27 cellular contexts compared by ENCODE assay signal in genomic region chr5:126263567-126264173, GRCh38.
DNase-seq lines count a peak whose midpoint lies in the region; ATAC-seq and TF ChIP-seq lines count a peak whose summit lies in the region.
"Had no signal": no experiment of that assay in that cellular context is flagged by ENCODE, and none has a peak within 500 bp of the region (broad histone marks: within the 10 kb centered on the region; RNA-seq: fewer than 3 reads in every experiment).

No MANE protein-coding gene starts in this region.

- H3K79me1 ChIP-seq in mesendoderm (ENCODE audit: low read length): no peaks in the 10 kb centered on the region

- H2AK5ac ChIP-seq in mesendoderm (ENCODE audit: low read length): no peak overlapping the region

- no CpG with 5 or more reads among the region's 6 CpGs for WGBS in mesendoderm (ENCODE audit: extremely low coverage, insufficient coverage, low lambda C conversion rate)

- peaks cover 4% of the 10 kb centered on the region for H3K9me3 ChIP-seq in WERI-Rb-1 (ENCODE audit: severe bottlenecking)
- H3K9me3 ChIP-seq: A549, HAP-1 had no signal

- H3K27me3 ChIP-seq in WERI-Rb-1 (ENCODE audit: insufficient read depth, low read depth, severe bottlenecking): no peaks in the 10 kb centered on the region
- no peaks in the 10 kb centered on the region for H3K27me3 ChIP-seq in mesendoderm (ENCODE audit: insufficient read depth, low read length, poor library complexity)

- no peak overlapping the region for H3K18ac ChIP-seq in mesendoderm (ENCODE audit: low read length)

- no peak overlapping the region for H2BK5ac ChIP-seq in mesendoderm (ENCODE audit: low read length)

- no peak overlapping the region for H3K9ac ChIP-seq in mesendoderm (ENCODE audit: low read length)
- H3K9ac ChIP-seq: KMS-11 had no signal

- H4K5ac ChIP-seq in mesendoderm (ENCODE audit: low read length): no peak overlapping the region

- H3K36me3 ChIP-seq in WERI-Rb-1: no peaks in the 10 kb centered on the region
- no peaks in the 10 kb centered on the region for H3K36me3 ChIP-seq in mesendoderm (ENCODE audit: control insufficient read depth, insufficient read depth, low read length)
- H3K36me3 ChIP-seq: HAP-1 had no signal

- no peak for TF ChIP-seq CTCF in WERI-Rb-1 (IDR thresholded peaks at IDR 0.05; ENCODE audit: low read depth, low read length)

- no peak overlapping the region for H4K8ac ChIP-seq in mesendoderm (ENCODE audit: low read depth, low read length)

- H3K4me2 ChIP-seq in mesendoderm (ENCODE audit: low read length): no peak overlapping the region
- H3K4me2 ChIP-seq: A549, KMS-11, PC-9 had no signal

- H3K4ac ChIP-seq in mesendoderm (ENCODE audit: low read depth, low read length): peak overlapping the region; percentile 36

- H3K4me1 ChIP-seq in mesendoderm (ENCODE audit: control insufficient read depth, low read depth, low read length): no peaks in the 10 kb centered on the region
- H3K4me1 ChIP-seq: A549, HAP-1 had no signal

- DNase-seq in D341Med (ENCODE audit: low spot score) (peak; percentile 48), NCI-H524 (lab: John Stamatoyannopoulos, UW) (peak; percentile 35 to 85), WERI-Rb-1 (peak; percentile 65), mesendoderm (peak; percentile 51), HuH-7.5 (ENCODE audit: low spot score) (no peak), NCI-H226 (no peak), activated gamma-delta T cell (lab: John Stamatoyannopoulos, UW) (no peak)
- DNase-seq in stimulated activated naive CD8-positive, alpha-beta T cell treated with anti-CD3 and anti-CD28 coated beads, Interleukin-15, Interleukin-2, amounts not matched to agents 100 U/mL and 50 U/mL, for 24 hours: no peak
- DNase-seq: CD8-positive, alpha-beta memory T cell; DMS153; GOT3; HFFc6; IMR-90; NCI-H1048; NCI-H1417; NCI-H1694; NCI-H2029 treated with DMSO at 0.1 percent for 48 hours; NCI-H345; NCI-H510A treated with DMSO at 0.1 percent for 48 hours; NCI-H774; PC-9; SHP77 treated with DMSO at 0.1 percent for 48 hours; T-helper 17 cell had no signal

- H3K4me3 ChIP-seq in WERI-Rb-1 (ENCODE audit: low read depth, low read length) (no peak overlapping the region), mesendoderm (ENCODE audit: low read length) (no peak overlapping the region)
- H3K4me3 ChIP-seq: A549, HAP-1, PC-9 had no signal

- H3K27ac ChIP-seq in WERI-Rb-1 (peak overlapping the region; percentile 43), mesendoderm (ENCODE audit: low read depth, low read length) (no peak overlapping the region)
- H3K27ac ChIP-seq: A549, KMS-11, PC-9, RWPE1 had no signal

- peak overlapping the region; percentile 57 for H2BK15ac ChIP-seq in mesendoderm (replicated peaks; ENCODE audit: low read depth)

- no peak for ATAC-seq in stimulated activated naive CD8-positive, alpha-beta T cell treated with anti-CD3 and anti-CD28 coated beads, Interleukin-15, Interleukin-2, amounts not matched to agents 100 U/mL and 50 U/mL, for 24 hours
- ATAC-seq: A549, T-helper 17 cell had no signal

- no peaks in the 10 kb centered on the region for H3K79me2 ChIP-seq in mesendoderm (ENCODE audit: control insufficient read depth, insufficient read depth, low read length)

- no peak overlapping the region for H3K23ac ChIP-seq in mesendoderm (ENCODE audit: low read length)

- H2BK120ac ChIP-seq in mesendoderm (ENCODE audit: low read depth, low read length): peak overlapping the region; percentile 4

- no peak overlapping the region for H3K56ac ChIP-seq in mesendoderm (ENCODE audit: low read length)

Comparison
In these comparisons a context has a peak if more than half of its experiments do, and no peak if none do; other contexts are left out.
1. DNase-seq: peak in D341Med (single experiment), NCI-H524 (2 of 2), WERI-Rb-1 (single experiment) and mesendoderm (single experiment); none in stimulated activated naive CD8-positive, alpha-beta T cell treated with anti-CD3 and anti-CD28 coated beads, Interleukin-15, Interleukin-2, amounts not matched to agents 100 U/mL and 50 U/mL, for 24 hours (single experiment), HuH-7.5 (single experiment), NCI-H226 (single experiment) and activated gamma-delta T cell (single experiment).